ENCODE assay signal across 23 cellular contexts in genomic region chr13:97182065-97182890, GRCh38. TPM values are rescaled to one million over a fixed set of nuclear protein-coding genes. Genes with fewer than 3 reads are reported as not detected.
DNase-seq lines count a peak whose midpoint lies in the region; ATAC-seq, FAIRE-seq and TF ChIP-seq lines count a peak whose summit lies in the region.
"Had no signal": no experiment of that assay in that cellular context is flagged by ENCODE, and none has a peak within 500 bp of the region (broad histone marks: within the 10 kb centered on the region; RNA-seq: fewer than 3 reads in every experiment).

No MANE protein-coding gene starts in this region.

- POLR2A ChIA-PET in K562 (lab: Yijun Ruan, JAX), result interaction anchor here (1.2 kb wide), 1 partner anchor 11 kb away, joined by 3 read pairs; no protein-coding TSS in a partner anchor

- no peak overlapping the region for H3K18ac ChIP-seq in trophoblast cell (ENCODE audit: low read length)

- no peak overlapping the region for H3K23ac ChIP-seq in trophoblast cell (ENCODE audit: low read length)

- H2BK5ac ChIP-seq in trophoblast cell (ENCODE audit: low read depth, low read length, poor library complexity), result no peak overlapping the region

- TF ChIP-seq EP300 in K562 (IDR thresholded peaks at IDR 0.05; ENCODE audit: low read length) (no peak), gastroesophageal sphincter (IDR thresholded peaks at IDR 0.05) (no peak)

- H3K9me1 ChIP-seq in K562 (ENCODE audit: control insufficient read depth, insufficient read depth, low read length), result no peaks in the 10 kb centered on the region

- CTCF ChIA-PET in K562 (lab: Yijun Ruan, JAX; ENCODE audit: low intra/inter-chr PET ratio), result no interaction called here

- no peak for FAIRE-seq in K562 (lab: Jason Lieb, UNC)
- FAIRE-seq: GM18507, HepG2 had no signal

- intact Hi-C loops in K562 (cut with micrococcal nuclease), result no loop called here

- H3K4me3 ChIP-seq in K562 (no peak overlapping the region), trophoblast cell (ENCODE audit: low read depth, low read length) (no peak overlapping the region), gastroesophageal sphincter (no peak overlapping the region)
- H3K4me3 ChIP-seq: GM23248, SK-N-MC had no signal

- no peak overlapping the region for H3K9ac ChIP-seq in K562 (ENCODE audit: insufficient read depth in 1 of 2, low read depth in 2 of 2, low read length in 2 of 2)
- H3K9ac ChIP-seq in trophoblast cell (ENCODE audit: low read length), result no peak overlapping the region
- H3K9ac ChIP-seq: GM23248 had no signal

- no peaks in the 10 kb centered on the region for H3K79me2 ChIP-seq in K562 (ENCODE audit: control insufficient read depth, insufficient read depth, low read length)
- H3K79me2 ChIP-seq in trophoblast cell (ENCODE audit: control insufficient read depth, insufficient read depth, low read length, poor library complexity), result peaks cover 2% of the 10 kb centered on the region

- 2% methylated on average over 6 of the region's 6 CpGs for whole genome bisulfite sequencing in K562 (ENCODE audit: insufficient coverage, low coverage, missing lambda C conversion rate)
- WGBS in trophoblast cell (ENCODE audit: extremely low coverage, insufficient coverage, insufficient read length), result no CpG with 5 or more reads among the region's 6 CpGs
- WGBS in gastroesophageal sphincter (ENCODE audit: low coverage in 1 of 2), 2 donors, result 79 to 94% methylated on average over 5 to 6 of the region's 6 CpGs

- H3K27ac ChIP-seq in K562 (ENCODE audit: extremely low read depth, low read depth, low read length), result no peak overlapping the region
- no peak overlapping the region for H3K27ac ChIP-seq in trophoblast cell (ENCODE audit: low read depth, low read length)
- no peak overlapping the region for H3K27ac ChIP-seq in gastroesophageal sphincter
- H3K27ac ChIP-seq: GM23248, SK-N-MC had no signal

- no peak overlapping the region for H4K8ac ChIP-seq in trophoblast cell (ENCODE audit: low read depth, low read length)

- H4K12ac ChIP-seq in trophoblast cell (ENCODE audit: low read depth, low read length), result no peak overlapping the region

- BruUV-seq in K562 (replicated peaks; lab: Mats Ljungman, UMichigan), result no TSS peak

- H2AFZ ChIP-seq in K562 (ENCODE audit: low read depth, low read length), result no peak overlapping the region
- H2AFZ ChIP-seq in trophoblast cell (ENCODE audit: insufficient read depth, low read length, poor library complexity), result no peak overlapping the region
- H2AFZ ChIP-seq: GM23248 had no signal

- H3K79me1 ChIP-seq in trophoblast cell (ENCODE audit: low read length), result peaks cover 28% of the 10 kb centered on the region

- DNase-seq in DMS53 treated with DMSO at 0.1 percent for 48 hours (lab: John Stamatoyannopoulos, UW; ENCODE audit: unreplicated experiment) (peak; percentile 20), NCI-H510A (lab: John Stamatoyannopoulos, UW) (peak; percentile 8), K562 (ENCODE audit: extremely low read depth in 1 of 4, low spot score in 3 of 4) (no peak), trophoblast cell (peak; percentile 48 to 94), UCSD-AML1 (lab: John Stamatoyannopoulos, UW; ENCODE audit: unreplicated experiment) (no peak), occipital lobe (lab: John Stamatoyannopoulos, UW) (no peak)
- DNase-seq: C1 segment of cervical spinal cord; Caco-2; CD4-positive, alpha-beta memory T cell; GM23248; H9; Kasumi-1; NCI-H1092 treated with DMSO at 0.1 percent for 48 hours; NCI-H146; NCI-H2029 treated with DMSO at 0.1 percent for 48 hours; NCI-H2227 treated with DMSO at 0.1 percent for 48 hours; NCI-H748 treated with DMSO at 0.1 percent for 48 hours; Right ventricle myocardium superior; RPMI8226 had no signal

- no peak overlapping the region for H2BK12ac ChIP-seq in trophoblast cell (ENCODE audit: low read length)

- no peaks in the 10 kb centered on the region for H4K20me1 ChIP-seq in K562 (replicated peaks; ENCODE audit: control insufficient read depth, insufficient read depth, low read length)

- H3K27me3 ChIP-seq in K562 (ENCODE audit: control insufficient read depth in 2 of 2, insufficient read depth in 2 of 2, low read length in 2 of 2), result no peaks in the 10 kb centered on the region; a peak in 1 of 5 replicates
- H3K27me3 ChIP-seq in trophoblast cell (ENCODE audit: insufficient read depth, low read length), result no peaks in the 10 kb centered on the region
- H3K27me3 ChIP-seq in gastroesophageal sphincter, result no peaks in the 10 kb centered on the region

- ATAC-seq in K562, result no peak
- ATAC-seq in gastroesophageal sphincter, result no peak
- ATAC-seq: HepG2 had no signal

- no peaks in the 10 kb centered on the region for H3K9me3 ChIP-seq in K562 (replicated peaks; ENCODE audit: control insufficient read depth, insufficient read depth, low read depth, low read length)
- no peaks in the 10 kb centered on the region for H3K9me3 ChIP-seq in trophoblast cell (ENCODE audit: insufficient read depth, low read depth, low read length)
- no peaks in the 10 kb centered on the region for H3K9me3 ChIP-seq in gastroesophageal sphincter
- H3K9me3 ChIP-seq: Caco-2 had no signal

- TF ChIP-seq POLR2A in K562 (conservative IDR thresholded peaks at IDR 0.05), result no peak
- TF ChIP-seq POLR2A in gastroesophageal sphincter (IDR thresholded peaks at IDR 0.05), result no peak

- TF ChIP-seq RAD21 in K562 (CRISPR knock-in tag; conservative IDR thresholded peaks at IDR 0.05 in 1 of 2, IDR thresholded peaks at IDR 0.05 in 1 of 2), result no peak

- H4K91ac ChIP-seq in trophoblast cell (ENCODE audit: low read depth, low read length), result no peak overlapping the region

- in situ Hi-C loops in K562 (cut with MboI), result no loop called here

- H3K36me3 ChIP-seq in K562 (ENCODE audit: control insufficient read depth, insufficient read depth, low read length) (no peaks in the 10 kb centered on the region), trophoblast cell (ENCODE audit: control insufficient read depth in 1 of 2, insufficient read depth in 2 of 2, low read length in 2 of 2) (no peaks in the 10 kb centered on the region), gastroesophageal sphincter (no peaks in the 10 kb centered on the region)

- no peak overlapping the region for H3K4me2 ChIP-seq in K562 (ENCODE audit: insufficient read depth, low read length)
- H3K4me2 ChIP-seq in trophoblast cell (ENCODE audit: low read length), result no peak overlapping the region

- H2AK5ac ChIP-seq in trophoblast cell (ENCODE audit: low read length), result no peak overlapping the region

- H3K14ac ChIP-seq in trophoblast cell (ENCODE audit: low read length), result no peak overlapping the region

- no peak overlapping the region for H2BK120ac ChIP-seq in trophoblast cell (ENCODE audit: insufficient read depth, low read length, poor library complexity)

- H3K4me1 ChIP-seq in K562 (replicated peaks in 1 of 2; ENCODE audit: control insufficient read depth in 2 of 2, insufficient read depth in 2 of 2, low read length in 2 of 2), result no peaks in the 10 kb centered on the region
- peaks cover 14 to 23% of the 10 kb centered on the region in 2 experiments for H3K4me1 ChIP-seq in trophoblast cell (ENCODE audit: control insufficient read depth in 1 of 2, insufficient read depth in 2 of 2, low read length in 2 of 2)
- no peaks in the 10 kb centered on the region for H3K4me1 ChIP-seq in gastroesophageal sphincter

- TF ChIP-seq CTCF in K562 (IDR thresholded peaks at IDR 0.05 in 2 of 3, conservative IDR thresholded peaks at IDR 0.05 in 1 of 3; ENCODE audit: insufficient read depth in 2 of 3, low read depth in 1 of 3, low read length in 3 of 3), result no peak
- no peak for TF ChIP-seq CTCF in gastroesophageal sphincter (IDR thresholded peaks at IDR 0.05)

- no peak overlapping the region for H3K4ac ChIP-seq in trophoblast cell (ENCODE audit: low read depth, low read length)

TF ChIP-seq in K562, 482 proteins besides CTCF, POLR2A, EP300 and RAD21:
- peak; percentile 22; the same call in 1 of the 2 replicates for TF ChIP-seq FOSL1 (tag; conservative IDR thresholded peaks at IDR 0.05)
- TF ChIP-seq HMBOX1 (IDR thresholded peaks at IDR 0.05), result peak; percentile 52; the same call in 1 of the 2 replicates
- TF ChIP-seq JUND (IDR thresholded peaks at IDR 0.05; ENCODE audit: borderline replicate concordance, low read depth, low read length), result no peak
- TF ChIP-seq JUND (tag; IDR thresholded peaks at IDR 0.05; ENCODE audit: borderline replicate concordance, low read depth, low read length), result no peak
- TF ChIP-seq MEIS2 (IDR thresholded peaks at IDR 0.05; ENCODE audit: partially characterized antibody), result peak; percentile 50

RNA-seq across cellular contexts. Expression of gene MBNL2, which starts 39.9 kb away (rescaled TPM):
- 15.8 and 50.2 TPM in 2 replicates for total RNA-seq in K562 (2011; cell fraction: chromatin; rRNA removed; ENCODE audit: low replicate concordance)
- total RNA-seq in K562 (2011; cell fraction: nucleolus; rRNA removed), result 6.8 and 9.1 TPM in 2 replicates
- total RNA-seq in K562 (2011; cell fraction: nucleoplasm; rRNA removed), result 14.8 and 18.3 TPM in 2 replicates
- total RNA-seq in K562 (2014; rRNA removed), result 13.8 and 14.1 TPM in 2 replicates
- 22.8 and 26.7 TPM in 2 replicates for total RNA-seq in K562 (2014; rRNA removed; fragmentation: Illumina TruSeq; extraction: Trizol)
- total RNA-seq in K562 (2015; rRNA removed; fragmentation: Illumina TruSeq; extraction: Trizol), result 6.3 and 7.5 TPM in 2 replicates
- total RNA-seq in K562 (2021), result 22.0 and 24.8 TPM in 2 replicates
- 14.7 and 16.8 TPM in 2 replicates for polyA plus RNA-seq in K562 (2011; rRNA removed)
- polyA plus RNA-seq in K562 (2011; cell fraction: cytosol; rRNA removed), result 8.7 and 16.4 TPM in 2 replicates
- 14.1 and 16.0 TPM in 2 replicates for polyA plus RNA-seq in K562 (2011; cell fraction: nucleus; rRNA removed)
- 7.2 and 20.6 TPM in 2 replicates for polyA plus RNA-seq in K562 (2012)
- polyA plus RNA-seq in K562 (2014; fragmentation: Illumina TruSeq; extraction: Trizol), result 18.2 and 19.6 TPM in 2 replicates
- polyA plus RNA-seq in K562 (2014; fragmentation: Nextera tagmentation; extraction: Ambion mirVana), result 10 to 100 TPM in 1 of 2 experiments, 1 to 10 TPM in 1; 7.0 to 10.5 TPM
- polyA plus RNA-seq in K562 (2014; rRNA removed), result 9.1 and 11.7 TPM in 2 replicates
- polyA minus RNA-seq in K562 (2011; rRNA and poly(A)+ RNA removed), result 63.7 and 74.2 TPM in 2 replicates
- polyA minus RNA-seq in K562 (2011; cell fraction: cytosol; rRNA and poly(A)+ RNA removed), result 18.5 and 23.4 TPM in 2 replicates
- 16.4 and 39.1 TPM in 2 replicates for polyA minus RNA-seq in K562 (2011; cell fraction: nucleus; rRNA and poly(A)+ RNA removed)
- polyA plus RNA-seq in trophoblast cell (2013), result 173 and 175 TPM in 2 replicates
- total RNA-seq in occipital lobe, result 29.2 TPM
- 100 to 1,000 TPM; 113 to 129 (median 118) TPM for total RNA-seq in gastroesophageal sphincter

Comparison
In these comparisons a context has a peak if more than half of its experiments do, and no peak if none do; other contexts are left out.
1. DNase-seq: peak in DMS53 treated with DMSO at 0.1 percent for 48 hours (single experiment), NCI-H510A (single experiment) and trophoblast cell (2 of 2); none in K562 (0 of 4), UCSD-AML1 (single experiment) and occipital lobe (single experiment).